1 cellular context compared by ENCODE assay signal in the genomic region with DNA sequence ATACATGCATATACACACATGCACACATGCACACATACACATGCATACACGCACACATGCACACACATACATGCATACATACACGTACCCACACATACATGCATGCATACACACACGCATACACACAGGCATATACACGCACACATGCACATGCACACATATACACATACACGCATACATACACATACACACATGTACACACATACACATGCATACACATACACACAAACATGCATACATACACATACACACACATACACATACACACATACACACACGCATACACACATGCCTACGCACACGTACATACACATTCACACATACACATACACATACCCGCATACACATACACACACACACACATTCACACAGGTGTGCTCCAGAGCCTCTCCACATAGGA.
TF ChIP-seq lines count a peak whose summit lies in the region.

No MANE protein-coding gene starts in this region.

TF ChIP-seq in HEK293, 187 proteins besides CTCF, POLR2A, EP300 and RAD21 (continued from another document):
- TF ChIP-seq, protein P1, sequence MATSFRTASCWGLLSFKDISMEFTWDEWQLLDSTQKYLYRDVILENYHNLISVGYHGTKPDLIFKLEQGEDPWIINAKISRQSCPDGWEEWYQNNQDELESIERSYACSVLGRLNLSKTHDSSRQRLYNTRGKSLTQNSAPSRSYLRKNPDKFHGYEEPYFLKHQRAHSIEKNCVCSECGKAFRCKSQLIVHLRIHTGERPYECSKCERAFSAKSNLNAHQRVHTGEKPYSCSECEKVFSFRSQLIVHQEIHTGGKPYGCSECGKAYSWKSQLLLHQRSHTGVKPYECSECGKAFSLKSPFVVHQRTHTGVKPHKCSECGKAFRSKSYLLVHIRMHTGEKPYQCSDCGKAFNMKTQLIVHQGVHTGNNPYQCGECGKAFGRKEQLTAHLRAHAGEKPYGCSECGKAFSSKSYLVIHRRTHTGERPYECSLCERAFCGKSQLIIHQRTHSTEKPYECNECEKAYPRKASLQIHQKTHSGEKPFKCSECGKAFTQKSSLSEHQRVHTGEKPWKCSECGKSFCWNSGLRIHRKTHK (tag by site-specific recombination; IDR thresholded peaks at IDR 0.05): no peak
- TF ChIP-seq, protein P2, sequence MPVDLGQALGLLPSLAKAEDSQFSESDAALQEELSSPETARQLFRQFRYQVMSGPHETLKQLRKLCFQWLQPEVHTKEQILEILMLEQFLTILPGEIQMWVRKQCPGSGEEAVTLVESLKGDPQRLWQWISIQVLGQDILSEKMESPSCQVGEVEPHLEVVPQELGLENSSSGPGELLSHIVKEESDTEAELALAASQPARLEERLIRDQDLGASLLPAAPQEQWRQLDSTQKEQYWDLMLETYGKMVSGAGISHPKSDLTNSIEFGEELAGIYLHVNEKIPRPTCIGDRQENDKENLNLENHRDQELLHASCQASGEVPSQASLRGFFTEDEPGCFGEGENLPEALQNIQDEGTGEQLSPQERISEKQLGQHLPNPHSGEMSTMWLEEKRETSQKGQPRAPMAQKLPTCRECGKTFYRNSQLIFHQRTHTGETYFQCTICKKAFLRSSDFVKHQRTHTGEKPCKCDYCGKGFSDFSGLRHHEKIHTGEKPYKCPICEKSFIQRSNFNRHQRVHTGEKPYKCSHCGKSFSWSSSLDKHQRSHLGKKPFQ (tag by site-specific recombination; IDR thresholded peaks at IDR 0.05): peak; percentile 86
- TF ChIP-seq, protein P3, sequence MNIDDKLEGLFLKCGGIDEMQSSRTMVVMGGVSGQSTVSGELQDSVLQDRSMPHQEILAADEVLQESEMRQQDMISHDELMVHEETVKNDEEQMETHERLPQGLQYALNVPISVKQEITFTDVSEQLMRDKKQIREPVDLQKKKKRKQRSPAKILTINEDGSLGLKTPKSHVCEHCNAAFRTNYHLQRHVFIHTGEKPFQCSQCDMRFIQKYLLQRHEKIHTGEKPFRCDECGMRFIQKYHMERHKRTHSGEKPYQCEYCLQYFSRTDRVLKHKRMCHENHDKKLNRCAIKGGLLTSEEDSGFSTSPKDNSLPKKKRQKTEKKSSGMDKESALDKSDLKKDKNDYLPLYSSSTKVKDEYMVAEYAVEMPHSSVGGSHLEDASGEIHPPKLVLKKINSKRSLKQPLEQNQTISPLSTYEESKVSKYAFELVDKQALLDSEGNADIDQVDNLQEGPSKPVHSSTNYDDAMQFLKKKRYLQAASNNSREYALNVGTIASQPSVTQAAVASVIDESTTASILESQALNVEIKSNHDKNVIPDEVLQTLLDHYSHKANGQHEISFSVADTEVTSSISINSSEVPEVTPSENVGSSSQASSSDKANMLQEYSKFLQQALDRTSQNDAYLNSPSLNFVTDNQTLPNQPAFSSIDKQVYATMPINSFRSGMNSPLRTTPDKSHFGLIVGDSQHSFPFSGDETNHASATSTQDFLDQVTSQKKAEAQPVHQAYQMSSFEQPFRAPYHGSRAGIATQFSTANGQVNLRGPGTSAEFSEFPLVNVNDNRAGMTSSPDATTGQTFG (tag by site-specific recombination; IDR thresholded peaks at IDR 0.05; ENCODE audit: borderline replicate concordance): no peak
- TF ChIP-seq ZNF416 (tag by site-specific recombination; IDR thresholded peaks at IDR 0.05) (no peak), SCRT1 (tag by site-specific recombination; IDR thresholded peaks at IDR 0.05; ENCODE audit: borderline replicate concordance) (peak; percentile 86), ZNF121 (tag by site-specific recombination; IDR thresholded peaks at IDR 0.05) (0 out of 2 replicates have a peak, but pooled peaks have one; percentile 13)
TF ChIP-seq in HEK293: peak in this region for 7.
